In the genomic region with DNA sequence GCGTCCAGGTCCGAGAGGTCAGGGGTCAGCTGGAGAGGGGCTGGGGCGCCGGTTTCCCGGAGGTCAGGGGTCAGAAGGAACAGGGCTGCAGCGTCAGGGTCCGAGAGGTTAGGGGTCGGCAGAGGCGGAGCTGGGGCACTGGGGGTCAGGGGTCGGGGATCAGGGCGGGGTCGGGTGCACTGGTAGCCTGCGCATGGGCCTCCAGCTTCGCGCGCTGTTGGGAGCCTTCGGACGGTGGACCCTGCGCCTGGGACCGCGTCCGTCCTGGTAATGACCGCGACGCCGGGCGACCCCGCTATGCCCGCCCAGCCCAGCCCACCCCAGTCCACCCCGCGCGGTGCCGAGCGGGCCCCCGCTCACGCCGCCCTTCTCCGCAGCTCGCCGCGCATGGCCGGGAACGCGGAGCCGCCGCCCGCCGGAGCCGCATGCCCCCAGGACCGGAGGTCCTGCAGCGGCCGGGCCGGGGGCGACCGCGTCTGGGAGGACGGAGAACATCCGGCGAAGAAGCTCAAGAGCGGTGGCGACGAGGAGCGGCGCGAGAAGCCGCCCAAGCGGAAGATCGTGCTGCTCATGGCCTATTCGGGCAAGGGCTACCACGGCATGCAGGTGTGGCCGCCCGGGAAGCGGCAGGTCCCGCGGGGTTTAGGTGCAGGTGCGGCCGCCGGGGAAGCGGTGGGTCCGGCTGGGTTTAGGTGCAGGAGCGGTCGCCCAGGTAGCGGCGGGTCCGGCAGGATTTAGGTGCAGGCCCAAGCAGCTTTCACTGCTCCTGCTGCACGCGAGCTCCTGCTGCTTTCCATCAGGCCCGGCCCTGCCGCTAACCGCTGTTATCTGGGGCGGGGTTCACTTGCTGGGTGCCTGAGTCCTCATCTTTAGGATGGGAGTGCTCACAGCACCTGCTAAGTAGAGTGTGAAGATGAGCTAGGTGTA, we compare ENCODE assay signal across 7 cellular contexts. TPM values are rescaled to one million over a fixed set of nuclear protein-coding genes. Genes with fewer than 3 reads are reported as not detected.
A peak's percentile ranks its signal among the peaks of the same experiment; 100 is the strongest.
DNase-seq lines count a peak whose midpoint lies in the region; ATAC-seq and TF ChIP-seq lines count a peak whose summit lies in the region.

No MANE protein-coding gene starts in this region.

- DNase-seq in WERI-Rb-1: no peak
- peak; percentile 42 to 74 (median 65) for DNase-seq in mucosa of descending colon
- no peak for DNase-seq in tibial nerve (ENCODE audit: low spot score in 2 of 2)
- no peak for DNase-seq in Ammon's horn (ENCODE audit: low spot score)

- no peaks in the 10 kb centered on the region for H3K27me3 ChIP-seq in WERI-Rb-1 (ENCODE audit: insufficient read depth, low read depth, severe bottlenecking)
- H3K27me3 ChIP-seq in ectodermal cell (ENCODE audit: control insufficient read depth, insufficient read depth, low read length, poor library complexity, severe bottlenecking): peaks cover 9% of the 10 kb centered on the region
- no peaks in the 10 kb centered on the region for H3K27me3 ChIP-seq in tibial nerve

- intact Hi-C loops in mucosa of descending colon (cut with DNase I, micrococcal nuclease): no loop called here

- H3K36me3 ChIP-seq in WERI-Rb-1: peaks cover 36% of the 10 kb centered on the region
- H3K36me3 ChIP-seq in ectodermal cell (ENCODE audit: control insufficient read depth, insufficient read depth, low read length): peaks cover 18% of the 10 kb centered on the region
- H3K36me3 ChIP-seq in mucosa of descending colon (ENCODE audit: low read depth): peaks cover 3% of the 10 kb centered on the region
- peaks cover 0 to 36% (median 14%) of the 10 kb centered on the region in 3 donors for H3K36me3 ChIP-seq in tibial nerve

- H3K4me3 ChIP-seq in WERI-Rb-1 (ENCODE audit: low read depth, low read length) (peak overlapping the region; percentile 62), ectodermal cell (ENCODE audit: insufficient read depth, low read depth, low read length) (peak overlapping the region; percentile 76), mucosa of descending colon (peak overlapping the region; percentile 54), tibial nerve (peak overlapping the region; percentile 61 to 98 (median 98))

- ATAC-seq in GM18498 (IDR thresholded peaks at IDR 0.05; ENCODE audit: unreplicated experiment): peak; percentile 18
- ATAC-seq in HG03196 (IDR thresholded peaks at IDR 0.05; ENCODE audit: unreplicated experiment): peak; percentile 24
- peak; percentile 41 for ATAC-seq in mucosa of descending colon

- no peak for TF ChIP-seq CTCF in WERI-Rb-1 (IDR thresholded peaks at IDR 0.05; ENCODE audit: low read depth, low read length)
- TF ChIP-seq CTCF in mucosa of descending colon (IDR thresholded peaks at IDR 0.05): no peak
- TF ChIP-seq CTCF in tibial nerve (IDR thresholded peaks at IDR 0.05): no peak

- 1% methylated on average over 91 of the region's 91 CpGs for WGBS in ectodermal cell, 2 experiments
- 0 to 2% methylated on average over 24 to 66 of the region's 91 CpGs for WGBS in tibial nerve, 2 donors

- H3K27ac ChIP-seq in WERI-Rb-1: peak overlapping the region; percentile 76
- H3K27ac ChIP-seq in ectodermal cell (ENCODE audit: insufficient read depth, low read depth, low read length, poor library complexity, severe bottlenecking): peak overlapping the region; percentile 82
- peak overlapping the region in 3 of 4 donors; percentile 42 to 93 (median 92) for H3K27ac ChIP-seq in tibial nerve

- no peak for TF ChIP-seq POLR2A in tibial nerve (IDR thresholded peaks at IDR 0.05)

- no peaks in the 10 kb centered on the region for H3K4me1 ChIP-seq in ectodermal cell (ENCODE audit: control insufficient read depth, insufficient read depth, low read length)
- no peaks in the 10 kb centered on the region for H3K4me1 ChIP-seq in mucosa of descending colon (ENCODE audit: low read depth)
- peaks cover 0 to 21% (median 11%) of the 10 kb centered on the region in 4 donors for H3K4me1 ChIP-seq in tibial nerve

- peaks cover 9% of the 10 kb centered on the region for H3K9me3 ChIP-seq in WERI-Rb-1 (ENCODE audit: severe bottlenecking)
- no peaks in the 10 kb centered on the region for H3K9me3 ChIP-seq in ectodermal cell (ENCODE audit: control insufficient read depth, low read length)
- no peaks in the 10 kb centered on the region for H3K9me3 ChIP-seq in mucosa of descending colon
- H3K9me3 ChIP-seq in tibial nerve: no peaks in the 10 kb centered on the region

- TF ChIP-seq EP300 in tibial nerve (IDR thresholded peaks at IDR 0.05): no peak

RNA-seq across cellular contexts. Expression of a gene that starts 0.7 kb away (rescaled TPM):
- polyA plus RNA-seq in ectodermal cell (2013, experiment 1 of 4): 23.6 TPM
- 27.8 TPM for polyA plus RNA-seq in ectodermal cell (2013, experiment 2 of 4)
- polyA plus RNA-seq in ectodermal cell (2013, experiment 3 of 4): 27.4 TPM
- 24.2 TPM for polyA plus RNA-seq in ectodermal cell (2013, experiment 4 of 4)
- 10 to 100 TPM; 21.0 to 28.3 (median 22.9) TPM for total RNA-seq in mucosa of descending colon
- total RNA-seq in tibial nerve: 10 to 100 TPM in 3 of 4 donors, 1 to 10 TPM in 1; 8.3 to 44.1 (median 15.6) TPM

RNA-seq across cellular contexts. Expression of a gene that starts 19.9 kb away (rescaled TPM):
- polyA plus RNA-seq in ectodermal cell (2013, experiment 1 of 4): 46.5 TPM
- polyA plus RNA-seq in ectodermal cell (2013, experiment 2 of 4): 59.7 TPM
- 37.7 TPM for polyA plus RNA-seq in ectodermal cell (2013, experiment 3 of 4)
- polyA plus RNA-seq in ectodermal cell (2013, experiment 4 of 4): 48.0 TPM
- total RNA-seq in mucosa of descending colon (10 to 100 TPM; 34.9 to 47.8 (median 40.7) TPM), tibial nerve (10 to 100 TPM; 27.8 to 41.4 (median 32.2) TPM)

RNA-seq across cellular contexts. Expression of a gene that starts 35.4 kb away (rescaled TPM):
- polyA plus RNA-seq in ectodermal cell (2013, experiment 1 of 4): 57.1 TPM
- 58.6 TPM for polyA plus RNA-seq in ectodermal cell (2013, experiment 2 of 4)
- polyA plus RNA-seq in ectodermal cell (2013, experiment 3 of 4): 42.2 TPM
- 45.0 TPM for polyA plus RNA-seq in ectodermal cell (2013, experiment 4 of 4)
- total RNA-seq in mucosa of descending colon (10 to 100 TPM; 20.0 to 60.4 (median 28.3) TPM), tibial nerve (10 to 100 TPM; 19.9 to 52.2 (median 38.0) TPM)

Comparison
In these comparisons a context has a peak if more than half of its experiments do, and no peak if none do; other contexts are left out.
1. DNase-seq: peak in mucosa of descending colon (3 of 3); none in WERI-Rb-1 (single experiment), tibial nerve (0 of 2) and Ammon's horn (single experiment).
2. Peak in every context shown above with its lines, with median percentiles within 50 percentile points of each other: ATAC-seq, H3K27ac ChIP-seq and H3K4me3 ChIP-seq.